Comparison of ENCODE assay signal across 8 cellular contexts in the genomic region with DNA sequence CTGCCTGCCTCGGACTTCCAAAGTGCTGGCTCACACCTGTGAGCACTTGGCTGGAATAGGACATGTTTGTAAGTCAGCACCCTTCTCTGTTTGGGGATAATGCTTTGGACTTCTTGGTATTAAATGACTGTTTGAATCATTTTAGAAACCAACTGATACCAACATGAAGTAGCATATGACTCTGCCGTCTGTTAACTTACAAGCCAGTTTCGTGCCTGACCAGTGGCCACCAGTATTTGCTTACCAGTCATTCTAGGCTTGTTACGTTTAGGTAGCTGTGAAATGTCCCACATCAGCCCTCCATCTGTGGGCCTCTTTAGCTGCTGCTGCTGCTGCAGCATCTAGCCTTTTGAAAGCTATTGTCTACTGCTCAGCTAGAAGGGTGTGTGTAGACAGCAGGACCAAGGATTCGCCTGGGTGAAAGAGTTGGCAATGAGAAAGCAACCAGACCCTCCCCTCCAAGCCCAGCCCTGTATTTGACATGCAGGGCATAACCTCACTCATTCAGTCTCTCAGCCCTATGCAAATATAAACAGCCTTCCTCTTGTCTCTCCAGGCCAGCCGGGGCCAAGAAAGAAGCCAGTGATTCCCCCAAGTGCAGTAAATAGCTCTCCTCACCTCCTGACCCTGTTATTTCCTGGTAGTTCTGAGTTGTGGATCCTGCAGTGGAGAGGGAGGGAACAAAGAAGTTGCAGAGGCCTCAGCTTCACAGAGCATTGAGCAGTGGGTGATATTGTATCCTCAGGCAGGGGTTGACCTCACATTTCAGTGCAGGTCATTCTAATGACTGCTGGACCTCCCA. TPM values are rescaled to one million over a fixed set of nuclear protein-coding genes. Genes with fewer than 3 reads are reported as not detected.
DNase-seq lines count a peak whose midpoint lies in the region; ATAC-seq, FAIRE-seq and TF ChIP-seq lines count a peak whose summit lies in the region.

No MANE protein-coding gene starts in this region.

- no peak for TF ChIP-seq RAD21 in GM12878 (IDR thresholded peaks at IDR 0.05; ENCODE audit: insufficient read depth, low read depth, low read length)

- no TSS peak for BruUV-seq in GM12878 (replicated peaks; lab: Mats Ljungman, UMichigan)

- H3K36me3 ChIP-seq in GM12878 (ENCODE audit: control insufficient read depth in 2 of 2, insufficient read depth in 2 of 2, low read length in 1 of 2) (peaks cover 5 to 10% of the 10 kb centered on the region in 2 experiments; a peak in 2 of 4 replicates), lung (ENCODE audit: control insufficient read depth in 2 of 2, insufficient read depth in 2 of 2, low read length in 2 of 2) (peaks cover 0 to 2% of the 10 kb centered on the region in 2 donors)

- H3K4me1 Mint-ChIP-seq in CD14-positive monocyte = peaks cover 16% of the 10 kb centered on the region
- no peaks in the 10 kb centered on the region for H3K4me1 Mint-ChIP-seq in activated CD4-positive, alpha-beta memory T cell treated with anti-CD3 and anti-CD28 coated beads, Interleukin-2, amount 10 ng/mL, durations not matched to agents 7 days and 5 days

- H4K20me1 ChIP-seq in GM12878 (ENCODE audit: control insufficient read depth, insufficient read depth) = no peaks in the 10 kb centered on the region; the same call in 1 of the 2 replicates

- H3K9me3 ChIP-seq in GM12878 (replicated peaks; ENCODE audit: control insufficient read depth, insufficient read depth, low read length) = no peaks in the 10 kb centered on the region
- H3K9me3 ChIP-seq in lung (ENCODE audit: control insufficient read depth in 2 of 2, insufficient read depth in 1 of 2, low read length in 1 of 2) = no peaks in the 10 kb centered on the region

- TF ChIP-seq EP300 in GM12878 (IDR thresholded peaks at IDR 0.05; ENCODE audit: borderline replicate concordance in 1 of 2, control insufficient read depth in 1 of 2, low read depth in 2 of 2, low read length in 2 of 2) = peak; percentile 63 to 77; a peak in 2 of 4 replicates

- H3K9me3 Mint-ChIP-seq in CD14-positive monocyte = peaks cover 0 to 3% (median 0%) of the 10 kb centered on the region in 7 donors
- no peaks in the 10 kb centered on the region for H3K9me3 Mint-ChIP-seq in activated CD4-positive, alpha-beta memory T cell treated with anti-CD3 and anti-CD28 coated beads, Interleukin-2, amount 10 ng/mL, durations not matched to agents 7 days and 5 days

- no peak overlapping the region for H2AFZ ChIP-seq in GM12878 (ENCODE audit: control insufficient read depth, low read depth, low read length)

- in situ Hi-C loops in GM12878 (cut with MboI) = no loop called here

- TF ChIP-seq CTCF in CD14-positive monocyte (IDR thresholded peaks at IDR 0.05) (no peak), GM12878 (IDR thresholded peaks at IDR 0.05 in 2 of 3, conservative IDR thresholded peaks at IDR 0.05 in 1 of 3; ENCODE audit: control insufficient read depth in 2 of 3, extremely low read depth in 1 of 3, insufficient read depth in 1 of 3, low read depth in 3 of 3, low read length in 3 of 3) (no peak), lung (IDR thresholded peaks at IDR 0.05; ENCODE audit: control extremely low read depth, extremely low read depth) (no peak)

- H3K27me3 ChIP-seq in GM12878 (replicated peaks in 1 of 2; ENCODE audit: control insufficient read depth in 2 of 2, insufficient read depth in 2 of 2, low read length in 1 of 2) = no peaks in the 10 kb centered on the region
- H3K27me3 ChIP-seq in lung (ENCODE audit: control insufficient read depth, insufficient read depth) = no peaks in the 10 kb centered on the region

- POLR2A ChIA-PET in GM12878 (lab: Charles Lee) = interaction anchor here (0.5 to 1.5 kb wide), 7 partner anchors 29 to 488 kb away, joined by 3 to 6 read pairs (median 3); a partner anchor contains a TSS
- POLR2A ChIA-PET in activated CD4-positive, alpha-beta memory T cell treated with anti-CD3 and anti-CD28 coated beads, Interleukin-2, amount 10 ng/mL, durations not matched to agents 7 days and 5 days (lab: Charles Lee) = interaction anchor here (1.0 kb wide), 1 partner anchor 51 kb away, joined by 3 read pairs; a partner anchor contains a TSS

- peak overlapping the region; percentile 70 for H3K4me2 ChIP-seq in GM12878 (ENCODE audit: control insufficient read depth, insufficient read depth)

- intact Hi-C loops in CD14-positive monocyte (cut with micrococcal nuclease) = no loop called here
- intact Hi-C loops in GM12878 (cut with micrococcal nuclease; ENCODE audit: unreplicated experiment) = loop anchor here (2.0 to 5.0 kb wide), 3 partner anchors 33 to 103 kb away; a partner anchor contains a TSS

- CTCF ChIA-PET in GM12878 (lab: Yijun Ruan, JAX) = interaction anchor here (0.6 to 3.7 kb wide), 17 partner anchors 9 to 217 kb away, joined by 3 to 51 read pairs (median 6); no protein-coding TSS in a partner anchor
- CTCF ChIA-PET in activated CD4-positive, alpha-beta memory T cell treated with anti-CD3 and anti-CD28 coated beads, Interleukin-2, amount 10 ng/mL, durations not matched to agents 7 days and 5 days (lab: Charles Lee) = no interaction called here

- H3K9ac ChIP-seq in GM12878 (ENCODE audit: control insufficient read depth, insufficient read depth, low read length) = no peak overlapping the region; the same call in 1 of the 2 replicates

- FAIRE-seq in GM12878 (lab: Jason Lieb, UNC) = peak; percentile 68

- no peaks in the 10 kb centered on the region for H3K27me3 Mint-ChIP-seq in CD14-positive monocyte (ENCODE audit: low read depth in 3 of 3)
- no peaks in the 10 kb centered on the region for H3K27me3 Mint-ChIP-seq in activated CD4-positive, alpha-beta memory T cell treated with anti-CD3 and anti-CD28 coated beads, Interleukin-2, amount 10 ng/mL, durations not matched to agents 7 days and 5 days

- H3K4me1 ChIP-seq in GM12878 (ENCODE audit: control insufficient read depth, insufficient read depth, low read length) (peaks cover 22% of the 10 kb centered on the region), lung (ENCODE audit: control insufficient read depth in 2 of 2, insufficient read depth in 2 of 2, low read length in 2 of 2) (peaks cover 17 to 35% of the 10 kb centered on the region in 2 donors)

- ATAC-seq in GM19467 (IDR thresholded peaks at IDR 0.05; ENCODE audit: unreplicated experiment) = peak; percentile 67
- ATAC-seq in HG03439 (IDR thresholded peaks at IDR 0.05; ENCODE audit: unreplicated experiment) = peak; percentile 94
- ATAC-seq in GM12878 = peak; percentile 89
- peak; percentile 47 for ATAC-seq in lung (ENCODE audit: insufficient read depth, low FRiP score)

- no peak for TF ChIP-seq POLR2A in GM12878 (IDR thresholded peaks at IDR 0.05; ENCODE audit: low read depth, low read length)

- peaks cover 28% of the 10 kb centered on the region in 2 donors for H3K36me3 Mint-ChIP-seq in CD14-positive monocyte
- H3K36me3 Mint-ChIP-seq in activated CD4-positive, alpha-beta memory T cell treated with anti-CD3 and anti-CD28 coated beads, Interleukin-2, amount 10 ng/mL, durations not matched to agents 7 days and 5 days (ENCODE audit: low read depth) = peaks cover 6% of the 10 kb centered on the region

- H3K79me2 ChIP-seq in GM12878 (ENCODE audit: control insufficient read depth, insufficient read depth, low read length) = peaks cover 79% of the 10 kb centered on the region

- RAD21 ChIA-PET in GM12878 (lab: Charles Lee; ENCODE audit: unreplicated experiment) = interaction anchor here (0.6 to 3.2 kb wide), 15 partner anchors 8 to 275 kb away, joined by 3 to 25 read pairs (median 7); no protein-coding TSS in a partner anchor

- H3K27ac ChIP-seq in GM12878 (ENCODE audit: control insufficient read depth, insufficient read depth) (peak overlapping the region; percentile 63), lung (ENCODE audit: low read depth in 1 of 2, low read length in 1 of 2) (peak overlapping the region; percentile 37 to 52)

- SMC1A ChIA-PET in GM12878 (lab: Charles Lee; ENCODE audit: uncharacterized antibody, unreplicated experiment) = interaction anchor here (0.5 to 4.0 kb wide), 20 partner anchors 8 to 902 kb away, joined by 3 to 52 read pairs (median 4); a partner anchor contains a TSS

- H3K27ac Mint-ChIP-seq in CD14-positive monocyte = peak overlapping the region in 4 of 7 donors; percentile 5 to 68 (median 46)
- no peak overlapping the region for H3K27ac Mint-ChIP-seq in activated CD4-positive, alpha-beta memory T cell treated with anti-CD3 and anti-CD28 coated beads, Interleukin-2, amount 10 ng/mL, durations not matched to agents 7 days and 5 days

- no peak overlapping the region for H3K4me3 Mint-ChIP-seq in CD14-positive monocyte
- no peak overlapping the region for H3K4me3 Mint-ChIP-seq in activated CD4-positive, alpha-beta memory T cell treated with anti-CD3 and anti-CD28 coated beads, Interleukin-2, amount 10 ng/mL, durations not matched to agents 7 days and 5 days

- DNase-seq in CD14-positive monocyte (ENCODE audit: low spot score) (no peak), GM12878 (ENCODE audit: low read depth, low spot score) (peak; percentile 45), lung (ENCODE audit: low spot score) (no peak), NCI-H446 (lab: John Stamatoyannopoulos, UW) (no peak)
- DNase-seq in activated CD4-positive, alpha-beta memory T cell treated with anti-CD3 and anti-CD28 coated beads, Interleukin-2, amount 10 ng/mL, durations not matched to agents 7 days and 5 days = no peak
- DNase-seq in effector CD8-positive, alpha-beta T cell (lab: John Stamatoyannopoulos, UW) = no peak

- H3K4me3 ChIP-seq in GM12878 (peak overlapping the region; percentile 10; the same call in 1 of the 2 replicates), lung (no peak overlapping the region)

- 17% methylated on average over 6 of the region's 6 CpGs for WGBS in GM12878 (ENCODE audit: insufficient coverage, insufficient replicate concordance, low lambda C conversion rate, missing lambda C conversion rate)
- 57 to 72% methylated on average over 6 of the region's 6 CpGs for WGBS in lung, 2 donors

RNA-seq across cellular contexts. Expression of a gene that starts 51.0 kb away (rescaled TPM):
- polyA plus RNA-seq in CD14-positive monocyte (1 to 10 TPM; 1.9 to 2.0 TPM), GM12878 (2011; rRNA removed) (7.9 and 12.9 TPM in 2 replicates), GM12878 (2014; fragmentation: Illumina TruSeq; extraction: Trizol) (12.4 and 14.1 TPM in 2 replicates), GM12878 (2014; fragmentation: Nextera tagmentation; extraction: Ambion mirVana) (10 to 100 TPM in 1 of 2 experiments, 1 to 10 TPM in 1; 8.9 to 10.2 TPM), GM12878 (2014; rRNA removed) (6.9 and 9.1 TPM in 2 replicates), GM12878 (2016; fragmentation: Nextera tagmentation; extraction: Ambion mirVana) (10 to 100 TPM; 13.6 to 17.9 TPM), lung (1 to 10 TPM; 6.7 to 8.4 TPM)
- 9.3 and 10.1 TPM in 2 replicates for total RNA-seq in GM12878 (2013; cell fraction: nucleolus; rRNA removed)
- total RNA-seq in GM12878 (2014; rRNA removed) (11.4 and 11.5 TPM in 2 replicates), GM12878 (2014; rRNA removed; fragmentation: Illumina TruSeq; extraction: Trizol) (13.8 and 14.2 TPM in 2 replicates), GM12878 (2021) (7.1 and 7.2 TPM in 2 replicates), lung (10 to 100 TPM in 1 of 2 donors, 1 to 10 TPM in 1; 9.8 to 17.1 TPM)
- 5.1 TPM for polyA plus RNA-seq in GM12878 (2011; ENCODE audit: low read depth)
- 3.0 and 3.6 TPM in 2 replicates for polyA plus RNA-seq in GM12878 (2011; cell fraction: cytosol; rRNA removed)
- polyA plus RNA-seq in GM12878 (2011; cell fraction: nucleus; rRNA removed) = 2.7 and 4.1 TPM in 2 replicates
- polyA plus RNA-seq in GM12878 (2012) = 7.6 and 10.4 TPM in 2 replicates
- 3.2 and 3.6 TPM in 2 replicates for polyA minus RNA-seq in GM12878 (2011; rRNA and poly(A)+ RNA removed)
- 2.3 and 3.5 TPM in 2 replicates for polyA minus RNA-seq in GM12878 (2011; cell fraction: cytosol; rRNA and poly(A)+ RNA removed)
- polyA minus RNA-seq in GM12878 (2011; cell fraction: nucleus; rRNA and poly(A)+ RNA removed) = 3.3 and 4.6 TPM in 2 replicates
- total RNA-seq in activated CD4-positive, alpha-beta memory T cell treated with anti-CD3 and anti-CD28 coated beads, Interleukin-2, amount 10 ng/mL, durations not matched to agents 7 days and 5 days = 1 to 10 TPM; 3.0 to 3.1 TPM

RNA-seq across cellular contexts. Expression of a gene that starts 51.1 kb away (rescaled TPM):
- 1,000 to 10,000 TPM; 2,781 to 3,161 TPM for polyA plus RNA-seq in CD14-positive monocyte
- total RNA-seq in GM12878 (2013; cell fraction: nucleolus; rRNA removed) = 393 and 399 TPM in 2 replicates
- 3,114 and 3,350 TPM in 2 replicates for total RNA-seq in GM12878 (2014; rRNA removed)
- total RNA-seq in GM12878 (2014; rRNA removed; fragmentation: Illumina TruSeq; extraction: Trizol) = 3,391 and 3,433 TPM in 2 replicates
- total RNA-seq in GM12878 (2021) = 2,942 and 3,030 TPM in 2 replicates
- 8,530 TPM for polyA plus RNA-seq in GM12878 (2011; ENCODE audit: low read depth)
- 3,424 and 4,734 TPM in 2 replicates for polyA plus RNA-seq in GM12878 (2011; rRNA removed)
- polyA plus RNA-seq in GM12878 (2011; cell fraction: cytosol; rRNA removed) = 6,238 and 7,908 TPM in 2 replicates
- polyA plus RNA-seq in GM12878 (2011; cell fraction: nucleus; rRNA removed) = 1,866 and 2,228 TPM in 2 replicates
- 4,230 and 5,312 TPM in 2 replicates for polyA plus RNA-seq in GM12878 (2012)
- 2,502 and 4,642 TPM in 2 replicates for polyA plus RNA-seq in GM12878 (2014; fragmentation: Illumina TruSeq; extraction: Trizol)
- polyA plus RNA-seq in GM12878 (2014; fragmentation: Nextera tagmentation; extraction: Ambion mirVana) = over 10,000 TPM in 1 of 2 experiments, 1,000 to 10,000 TPM in 1; 6,967 to 10,761 TPM
- polyA plus RNA-seq in GM12878 (2014; rRNA removed) = 5,703 and 6,539 TPM in 2 replicates
- 1,000 to 10,000 TPM; 2,885 to 2,955 TPM for polyA plus RNA-seq in GM12878 (2016; fragmentation: Nextera tagmentation; extraction: Ambion mirVana)
- polyA minus RNA-seq in GM12878 (2011; rRNA and poly(A)+ RNA removed) = 1,568 and 2,412 TPM in 2 replicates
- polyA minus RNA-seq in GM12878 (2011; cell fraction: cytosol; rRNA and poly(A)+ RNA removed) = 797 and 891 TPM in 2 replicates
- polyA minus RNA-seq in GM12878 (2011; cell fraction: nucleus; rRNA and poly(A)+ RNA removed) = 234 and 300 TPM in 2 replicates
- 1,000 to 10,000 TPM; 1,285 to 2,047 TPM for total RNA-seq in lung
- 1,000 to 10,000 TPM; 2,571 to 3,372 TPM for polyA plus RNA-seq in lung
- 1,000 to 10,000 TPM; 1,398 to 1,426 TPM for total RNA-seq in activated CD4-positive, alpha-beta memory T cell treated with anti-CD3 and anti-CD28 coated beads, Interleukin-2, amount 10 ng/mL, durations not matched to agents 7 days and 5 days
